8 cellular contexts compared by ENCODE assay signal in the genomic region with DNA sequence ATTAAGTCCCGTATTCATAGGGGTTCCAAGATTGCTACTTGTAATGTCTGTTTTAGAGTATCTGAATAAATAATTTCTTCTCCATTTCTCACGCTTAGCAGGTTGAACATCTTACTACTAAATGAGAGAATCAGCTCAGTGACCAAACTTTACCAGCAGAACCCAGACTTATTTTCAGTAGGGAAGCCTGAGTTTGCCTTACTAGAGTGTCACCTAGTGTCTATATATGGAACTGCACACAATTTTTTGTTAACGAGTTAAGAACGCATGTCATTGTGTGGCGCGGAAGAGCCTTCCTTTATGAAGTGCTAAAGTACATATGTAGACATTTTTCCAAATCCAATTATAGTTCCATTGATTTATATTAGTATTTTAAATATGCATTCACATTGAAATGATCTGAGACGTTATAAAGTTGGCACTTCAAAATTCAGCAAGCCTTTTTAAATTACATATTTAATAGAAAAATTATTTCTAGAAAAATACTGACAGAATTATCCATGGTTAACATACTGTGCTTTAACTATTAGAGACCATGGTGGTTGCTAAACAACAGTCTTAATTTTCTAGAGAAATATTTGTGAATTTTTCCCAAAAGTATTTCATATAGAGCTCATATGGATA.
DNase-seq lines count a peak whose midpoint lies in the region; ATAC-seq and TF ChIP-seq lines count a peak whose summit lies in the region.

No MANE protein-coding gene starts in this region.

- no peaks in the 10 kb centered on the region for H3K27me3 ChIP-seq in brain microvascular endothelial cell (replicated peaks)
- no peaks in the 10 kb centered on the region for H3K27me3 ChIP-seq in transverse colon

- 16 to 17% methylated on average over 7 of the region's 7 CpGs for WGBS in transverse colon (ENCODE audit: low coverage in 1 of 2), 2 donors

- ATAC-seq in GM21723 (IDR thresholded peaks at IDR 0.05; ENCODE audit: unreplicated experiment) = peak; percentile 86

- no peaks in the 10 kb centered on the region for H3K9me3 ChIP-seq in transverse colon

- no peaks in the 10 kb centered on the region for H3K36me3 ChIP-seq in brain microvascular endothelial cell (replicated peaks)
- no peaks in the 10 kb centered on the region for H3K36me3 ChIP-seq in transverse colon

- TF ChIP-seq EP300 in transverse colon (IDR thresholded peaks at IDR 0.05; ENCODE audit: low read depth) = no peak

- TF ChIP-seq CTCF in brain microvascular endothelial cell (IDR thresholded peaks at IDR 0.05; ENCODE audit: low read depth, low read length, missing control alignments) = peak; percentile 72
- peak; percentile 81 to 88 (median 85) for TF ChIP-seq CTCF in transverse colon (IDR thresholded peaks at IDR 0.05)

- intact Hi-C loops in transverse colon (cut with DNase I; ENCODE audit: low total_unique reads) = no loop called here

- H3K4me1 ChIP-seq in transverse colon = no peaks in the 10 kb centered on the region

- H3K4me3 ChIP-seq in brain microvascular endothelial cell (ENCODE audit: low read depth, low read length) = no peak overlapping the region
- H3K4me3 ChIP-seq in transverse colon = no peak overlapping the region

- in situ Hi-C loops in brain microvascular endothelial cell (cut with HindIII; ENCODE audit: low pct_ligation_motif_present, low sequenced_read_pairs) = no loop called here
- in situ Hi-C loops in transverse colon (cut with MboI; ENCODE audit: low pct_ligation_motif_present in 1 of 4, low pct_unique_long_range_greater_than_20kb in 1 of 4, low sequenced_read_pairs in 3 of 4) = no loop called here

- no peak for TF ChIP-seq POLR2A in transverse colon (IDR thresholded peaks at IDR 0.05)

- DNase-seq in activated CD4-positive, alpha-beta T cell treated with anti-CD3 and anti-CD28 coated beads for 48 hours = peak; percentile 17
- no peak for DNase-seq in activated CD4-positive, alpha-beta T cell treated with anti-CD3 and anti-CD28 coated beads for 1 hour
- peak; percentile 9 for DNase-seq in HuH-7.5 (ENCODE audit: low spot score)
- DNase-seq in NOMO-1 treated with DMSO at 0.1 percent for 48 hours (lab: John Stamatoyannopoulos, UW; ENCODE audit: unreplicated experiment) = peak; percentile 75
- peak; percentile 65 for DNase-seq in brain microvascular endothelial cell
- peak; percentile 62 for DNase-seq in kidney glomerular epithelial cell (lab: John Stamatoyannopoulos, UW)
- DNase-seq in transverse colon = no peak

- H3K27ac ChIP-seq in brain microvascular endothelial cell (no peak overlapping the region), transverse colon (no peak overlapping the region)

Comparison
In these comparisons a context has a peak if more than half of its experiments do, and no peak if none do; other contexts are left out.
1. DNase-seq: peak in activated CD4-positive, alpha-beta T cell treated with anti-CD3 and anti-CD28 coated beads for 48 hours (single experiment), HuH-7.5 (single experiment), NOMO-1 treated with DMSO at 0.1 percent for 48 hours (single experiment), brain microvascular endothelial cell (single experiment) and kidney glomerular epithelial cell (single experiment); none in activated CD4-positive, alpha-beta T cell treated with anti-CD3 and anti-CD28 coated beads for 1 hour (single experiment) and transverse colon (single experiment).